1 cellular context compared by ENCODE assay signal in the genomic region with DNA sequence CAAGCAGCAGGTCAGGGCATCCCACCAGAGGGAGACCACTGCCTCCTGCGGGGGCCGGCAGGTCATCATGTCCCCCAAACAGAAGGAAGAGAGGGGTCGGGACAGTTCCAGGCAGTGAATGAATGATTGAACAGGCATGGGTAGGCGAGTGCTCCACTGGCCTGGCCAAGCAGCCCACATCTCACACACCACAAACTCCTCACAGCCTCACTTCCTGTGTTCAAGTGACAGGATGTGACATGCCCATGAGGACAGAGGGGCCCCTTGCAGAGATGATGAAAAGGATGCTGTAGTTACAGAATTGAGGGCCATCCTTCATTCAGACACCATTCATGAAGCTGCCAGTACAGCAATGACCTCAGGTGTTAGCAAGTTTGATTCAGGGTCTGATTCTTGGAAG.
TF ChIP-seq lines count a peak whose summit lies in the region.

No MANE protein-coding gene starts in this region.

TF ChIP-seq in GM12878, 131 proteins besides CTCF, POLR2A, EP300 and RAD21 (continued from another document):
- TF ChIP-seq, protein P1, sequence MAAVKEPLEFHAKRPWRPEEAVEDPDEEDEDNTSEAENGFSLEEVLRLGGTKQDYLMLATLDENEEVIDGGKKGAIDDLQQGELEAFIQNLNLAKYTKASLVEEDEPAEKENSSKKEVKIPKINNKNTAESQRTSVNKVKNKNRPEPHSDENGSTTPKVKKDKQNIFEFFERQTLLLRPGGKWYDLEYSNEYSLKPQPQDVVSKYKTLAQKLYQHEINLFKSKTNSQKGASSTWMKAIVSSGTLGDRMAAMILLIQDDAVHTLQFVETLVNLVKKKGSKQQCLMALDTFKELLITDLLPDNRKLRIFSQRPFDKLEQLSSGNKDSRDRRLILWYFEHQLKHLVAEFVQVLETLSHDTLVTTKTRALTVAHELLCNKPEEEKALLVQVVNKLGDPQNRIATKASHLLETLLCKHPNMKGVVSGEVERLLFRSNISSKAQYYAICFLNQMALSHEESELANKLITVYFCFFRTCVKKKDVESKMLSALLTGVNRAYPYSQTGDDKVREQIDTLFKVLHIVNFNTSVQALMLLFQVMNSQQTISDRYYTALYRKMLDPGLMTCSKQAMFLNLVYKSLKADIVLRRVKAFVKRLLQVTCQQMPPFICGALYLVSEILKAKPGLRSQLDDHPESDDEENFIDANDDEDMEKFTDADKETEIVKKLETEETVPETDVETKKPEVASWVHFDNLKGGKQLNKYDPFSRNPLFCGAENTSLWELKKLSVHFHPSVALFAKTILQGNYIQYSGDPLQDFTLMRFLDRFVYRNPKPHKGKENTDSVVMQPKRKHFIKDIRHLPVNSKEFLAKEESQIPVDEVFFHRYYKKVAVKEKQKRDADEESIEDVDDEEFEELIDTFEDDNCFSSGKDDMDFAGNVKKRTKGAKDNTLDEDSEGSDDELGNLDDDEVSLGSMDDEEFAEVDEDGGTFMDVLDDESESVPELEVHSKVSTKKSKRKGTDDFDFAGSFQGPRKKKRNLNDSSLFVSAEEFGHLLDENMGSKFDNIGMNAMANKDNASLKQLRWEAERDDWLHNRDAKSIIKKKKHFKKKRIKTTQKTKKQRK (IDR thresholded peaks at IDR 0.05; ENCODE audit: low read depth, low read length): no peak
- TF ChIP-seq POLR2AphosphoS5 (IDR thresholded peaks at IDR 0.05; ENCODE audit: low read length): 0 out of 2 replicates have a peak, but pooled peaks have one; percentile 33
- peak; percentile 46; the same call in 1 of the 2 replicates for TF ChIP-seq ZBTB40 (IDR thresholded peaks at IDR 0.05; ENCODE audit: borderline replicate concordance)
- TF ChIP-seq LARP7 (IDR thresholded peaks at IDR 0.05): no peak
- TF ChIP-seq, protein P2, sequence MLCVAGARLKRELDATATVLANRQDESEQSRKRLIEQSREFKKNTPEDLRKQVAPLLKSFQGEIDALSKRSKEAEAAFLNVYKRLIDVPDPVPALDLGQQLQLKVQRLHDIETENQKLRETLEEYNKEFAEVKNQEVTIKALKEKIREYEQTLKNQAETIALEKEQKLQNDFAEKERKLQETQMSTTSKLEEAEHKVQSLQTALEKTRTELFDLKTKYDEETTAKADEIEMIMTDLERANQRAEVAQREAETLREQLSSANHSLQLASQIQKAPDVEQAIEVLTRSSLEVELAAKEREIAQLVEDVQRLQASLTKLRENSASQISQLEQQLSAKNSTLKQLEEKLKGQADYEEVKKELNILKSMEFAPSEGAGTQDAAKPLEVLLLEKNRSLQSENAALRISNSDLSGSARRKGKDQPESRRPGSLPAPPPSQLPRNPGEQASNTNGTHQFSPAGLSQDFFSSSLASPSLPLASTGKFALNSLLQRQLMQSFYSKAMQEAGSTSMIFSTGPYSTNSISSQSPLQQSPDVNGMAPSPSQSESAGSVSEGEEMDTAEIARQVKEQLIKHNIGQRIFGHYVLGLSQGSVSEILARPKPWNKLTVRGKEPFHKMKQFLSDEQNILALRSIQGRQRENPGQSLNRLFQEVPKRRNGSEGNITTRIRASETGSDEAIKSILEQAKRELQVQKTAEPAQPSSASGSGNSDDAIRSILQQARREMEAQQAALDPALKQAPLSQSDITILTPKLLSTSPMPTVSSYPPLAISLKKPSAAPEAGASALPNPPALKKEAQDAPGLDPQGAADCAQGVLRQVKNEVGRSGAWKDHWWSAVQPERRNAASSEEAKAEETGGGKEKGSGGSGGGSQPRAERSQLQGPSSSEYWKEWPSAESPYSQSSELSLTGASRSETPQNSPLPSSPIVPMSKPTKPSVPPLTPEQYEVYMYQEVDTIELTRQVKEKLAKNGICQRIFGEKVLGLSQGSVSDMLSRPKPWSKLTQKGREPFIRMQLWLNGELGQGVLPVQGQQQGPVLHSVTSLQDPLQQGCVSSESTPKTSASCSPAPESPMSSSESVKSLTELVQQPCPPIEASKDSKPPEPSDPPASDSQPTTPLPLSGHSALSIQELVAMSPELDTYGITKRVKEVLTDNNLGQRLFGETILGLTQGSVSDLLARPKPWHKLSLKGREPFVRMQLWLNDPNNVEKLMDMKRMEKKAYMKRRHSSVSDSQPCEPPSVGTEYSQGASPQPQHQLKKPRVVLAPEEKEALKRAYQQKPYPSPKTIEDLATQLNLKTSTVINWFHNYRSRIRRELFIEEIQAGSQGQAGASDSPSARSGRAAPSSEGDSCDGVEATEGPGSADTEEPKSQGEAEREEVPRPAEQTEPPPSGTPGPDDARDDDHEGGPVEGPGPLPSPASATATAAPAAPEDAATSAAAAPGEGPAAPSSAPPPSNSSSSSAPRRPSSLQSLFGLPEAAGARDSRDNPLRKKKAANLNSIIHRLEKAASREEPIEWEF (IDR thresholded peaks at IDR 0.05; ENCODE audit: insufficient replicate concordance, low read depth, low read length): no peak
- TF ChIP-seq PAX5 (IDR thresholded peaks at IDR 0.05; ENCODE audit: borderline replicate concordance, low read depth, low read length): no peak
- no peak for TF ChIP-seq MYB (IDR thresholded peaks at IDR 0.05; ENCODE audit: borderline replicate concordance, low read depth, low read length)
- no peak for TF ChIP-seq CBX5 (IDR thresholded peaks at IDR 0.05; ENCODE audit: low read depth)
- no peak for TF ChIP-seq SIN3A (IDR thresholded peaks at IDR 0.05; ENCODE audit: low read depth, low read length)
- TF ChIP-seq BCL11A (IDR thresholded peaks at IDR 0.05; ENCODE audit: low read depth, low read length): no peak
- TF ChIP-seq NFXL1 (IDR thresholded peaks at IDR 0.05; ENCODE audit: borderline replicate concordance): no peak
- TF ChIP-seq MXI1 (IDR thresholded peaks at IDR 0.05; ENCODE audit: low read depth, low read length): no peak
- TF ChIP-seq RUNX3 (IDR thresholded peaks at IDR 0.05; ENCODE audit: low read length): peak; percentile 84
- TF ChIP-seq, protein P3, sequence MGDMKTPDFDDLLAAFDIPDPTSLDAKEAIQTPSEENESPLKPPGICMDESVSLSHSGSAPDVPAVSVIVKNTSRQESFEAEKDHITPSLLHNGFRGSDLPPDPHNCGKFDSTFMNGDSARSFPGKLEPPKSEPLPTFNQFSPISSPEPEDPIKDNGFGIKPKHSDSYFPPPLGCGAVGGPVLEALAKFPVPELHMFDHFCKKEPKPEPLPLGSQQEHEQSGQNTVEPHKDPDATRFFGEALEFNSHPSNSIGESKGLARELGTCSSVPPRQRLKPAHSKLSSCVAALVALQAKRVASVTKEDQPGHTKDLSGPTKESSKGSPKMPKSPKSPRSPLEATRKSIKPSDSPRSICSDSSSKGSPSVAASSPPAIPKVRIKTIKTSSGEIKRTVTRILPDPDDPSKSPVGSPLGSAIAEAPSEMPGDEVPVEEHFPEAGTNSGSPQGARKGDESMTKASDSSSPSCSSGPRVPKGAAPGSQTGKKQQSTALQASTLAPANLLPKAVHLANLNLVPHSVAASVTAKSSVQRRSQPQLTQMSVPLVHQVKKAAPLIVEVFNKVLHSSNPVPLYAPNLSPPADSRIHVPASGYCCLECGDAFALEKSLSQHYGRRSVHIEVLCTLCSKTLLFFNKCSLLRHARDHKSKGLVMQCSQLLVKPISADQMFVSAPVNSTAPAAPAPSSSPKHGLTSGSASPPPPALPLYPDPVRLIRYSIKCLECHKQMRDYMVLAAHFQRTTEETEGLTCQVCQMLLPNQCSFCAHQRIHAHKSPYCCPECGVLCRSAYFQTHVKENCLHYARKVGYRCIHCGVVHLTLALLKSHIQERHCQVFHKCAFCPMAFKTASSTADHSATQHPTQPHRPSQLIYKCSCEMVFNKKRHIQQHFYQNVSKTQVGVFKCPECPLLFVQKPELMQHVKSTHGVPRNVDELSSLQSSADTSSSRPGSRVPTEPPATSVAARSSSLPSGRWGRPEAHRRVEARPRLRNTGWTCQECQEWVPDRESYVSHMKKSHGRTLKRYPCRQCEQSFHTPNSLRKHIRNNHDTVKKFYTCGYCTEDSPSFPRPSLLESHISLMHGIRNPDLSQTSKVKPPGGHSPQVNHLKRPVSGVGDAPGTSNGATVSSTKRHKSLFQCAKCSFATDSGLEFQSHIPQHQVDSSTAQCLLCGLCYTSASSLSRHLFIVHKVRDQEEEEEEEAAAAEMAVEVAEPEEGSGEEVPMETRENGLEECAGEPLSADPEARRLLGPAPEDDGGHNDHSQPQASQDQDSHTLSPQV (IDR thresholded peaks at IDR 0.05): no peak
